In genomic region chr12:19095331-19095730, GRCh38 we compare ENCODE assay signal across 26 cellular contexts.
"Had no signal": no experiment of that assay in that cellular context is flagged by ENCODE, and none has a peak within 500 bp of the region (broad histone marks: within the 10 kb centered on the region; RNA-seq: fewer than 3 reads in every experiment).

No MANE protein-coding gene starts in this region.

- H3K4me3 ChIP-seq: body of pancreas, cardiac muscle cell, coronary artery, dorsolateral prefrontal cortex, gastroesophageal sphincter, spleen, tibial nerve had no signal

- ATAC-seq: activated T-helper 17 cell treated with anti-CD3 and anti-CD28 coated beads, Interleukin-2, amount 50 U/mL, for 72 hours; body of pancreas; effector memory CD8-positive, alpha-beta T cell; gastroesophageal sphincter; natural killer cell treated with Interleukin-12 subunit alpha and Interleukin-12 subunit beta and Interleukin-15 and Interleukin-18, amount 100 ng/mL, for 72 hours; WTC11 had no signal

- H3K9me3 Mint-ChIP-seq: activated CD4-positive, alpha-beta memory T cell treated with anti-CD3 and anti-CD28 coated beads, Interleukin-2, amount 10 ng/mL, durations not matched to agents 7 days and 5 days; activated CD4-positive, alpha-beta T cell treated with anti-CD3 and anti-CD28 coated beads, Interleukin-2, amount 10 ng/mL, durations not matched to agents 7 days and 5 days; activated T-cell treated with anti-CD3 and anti-CD28 coated beads, Interleukin-2, amount 50 U/mL, for 24 hours; activated T-helper 17 cell treated with anti-CD3 and anti-CD28 coated beads, Interleukin-2, amount 50 U/mL, for 72 hours; effector memory CD8-positive, alpha-beta T cell; natural killer cell treated with Interleukin-12 subunit alpha and Interleukin-12 subunit beta and Interleukin-15 and Interleukin-18, amount 100 ng/mL, for 72 hours had no signal

- H3K27me3 ChIP-seq: body of pancreas, gastroesophageal sphincter, spleen, tibial nerve had no signal

- H3K4me1 ChIP-seq: gastroesophageal sphincter, spleen had no signal

- H3K36me3 Mint-ChIP-seq: natural killer cell treated with Interleukin-12 subunit alpha and Interleukin-12 subunit beta and Interleukin-15 and Interleukin-18, amount 100 ng/mL, for 72 hours; WTC11 had no signal

- H3K9me3 ChIP-seq: body of pancreas, gastroesophageal sphincter, spleen, tibial nerve had no signal

- H3K4me1 Mint-ChIP-seq: activated CD4-positive, alpha-beta memory T cell treated with anti-CD3 and anti-CD28 coated beads, Interleukin-2, amount 10 ng/mL, durations not matched to agents 7 days and 5 days; activated CD4-positive, alpha-beta T cell treated with anti-CD3 and anti-CD28 coated beads, Interleukin-2, amount 10 ng/mL, durations not matched to agents 7 days and 5 days; activated T-helper 17 cell treated with anti-CD3 and anti-CD28 coated beads, Interleukin-2, amount 50 U/mL, for 72 hours had no signal

- H3K27ac ChIP-seq: body of pancreas, cardiac muscle cell, coronary artery, dorsolateral prefrontal cortex, gastroesophageal sphincter, spleen, tibial nerve had no signal

- H3K4me3 Mint-ChIP-seq: activated CD4-positive, alpha-beta memory T cell treated with anti-CD3 and anti-CD28 coated beads, Interleukin-2, amount 10 ng/mL, durations not matched to agents 7 days and 5 days; activated CD4-positive, alpha-beta T cell treated with anti-CD3 and anti-CD28 coated beads, Interleukin-2, amount 10 ng/mL, durations not matched to agents 7 days and 5 days; activated T-cell treated with anti-CD3 and anti-CD28 coated beads, Interleukin-2, amount 50 U/mL, for 24 hours; activated T-helper 17 cell treated with anti-CD3 and anti-CD28 coated beads, Interleukin-2, amount 50 U/mL, for 72 hours; effector memory CD8-positive, alpha-beta T cell; natural killer cell treated with Interleukin-12 subunit alpha and Interleukin-12 subunit beta and Interleukin-15 and Interleukin-18, amount 100 ng/mL, for 72 hours; WTC11 had no signal

- DNase-seq: activated CD4-positive, alpha-beta memory T cell treated with anti-CD3 and anti-CD28 coated beads, Interleukin-2, amount 10 ng/mL, durations not matched to agents 7 days and 5 days; activated CD4-positive, alpha-beta T cell treated with anti-CD3 and anti-CD28 coated beads for 1 hour; activated CD4-positive, alpha-beta T cell treated with anti-CD3 and anti-CD28 coated beads, Interleukin-2, amount 10 ng/mL, durations not matched to agents 7 days and 5 days; activated CD8-positive, alpha-beta memory T cell treated with anti-CD3 and anti-CD28 coated beads, Interleukin-2, amount 50 U/mL, for 48 hours; activated gamma-delta T cell treated with Interleukin-2 at 50 U/mL for 16 hours; activated naive CD4-positive, alpha-beta T cell treated with anti-CD3 and anti-CD28 coated beads, Interleukin-2, amount 50 U/mL, for 16 hours; activated T-cell treated with anti-CD3 and anti-CD28 coated beads, Interleukin-2, amount 50 U/mL, for 24 hours; amygdala; body of pancreas; cerebellar nuclear complex; dorsolateral prefrontal cortex; effector memory CD8-positive, alpha-beta T cell; erythroblast; hippocampal formation; posterior cingulate gyrus; right cardiac atrium; spleen; stimulated activated naive CD4-positive, alpha-beta T cell treated with Interleukin-2 at 50 U/mL for 16 hours; T-helper 2 cell had no signal

- H3K27ac Mint-ChIP-seq: activated CD4-positive, alpha-beta memory T cell treated with anti-CD3 and anti-CD28 coated beads, Interleukin-2, amount 10 ng/mL, durations not matched to agents 7 days and 5 days; activated CD4-positive, alpha-beta T cell treated with anti-CD3 and anti-CD28 coated beads, Interleukin-2, amount 10 ng/mL, durations not matched to agents 7 days and 5 days; activated T-cell treated with anti-CD3 and anti-CD28 coated beads, Interleukin-2, amount 50 U/mL, for 24 hours; activated T-helper 17 cell treated with anti-CD3 and anti-CD28 coated beads, Interleukin-2, amount 50 U/mL, for 72 hours; effector memory CD8-positive, alpha-beta T cell; natural killer cell treated with Interleukin-12 subunit alpha and Interleukin-12 subunit beta and Interleukin-15 and Interleukin-18, amount 100 ng/mL, for 72 hours; WTC11 had no signal

- H3K27me3 Mint-ChIP-seq: activated CD4-positive, alpha-beta T cell treated with anti-CD3 and anti-CD28 coated beads, Interleukin-2, amount 10 ng/mL, durations not matched to agents 7 days and 5 days; activated T-cell treated with anti-CD3 and anti-CD28 coated beads, Interleukin-2, amount 50 U/mL, for 24 hours; activated T-helper 17 cell treated with anti-CD3 and anti-CD28 coated beads, Interleukin-2, amount 50 U/mL, for 72 hours; effector memory CD8-positive, alpha-beta T cell; natural killer cell treated with Interleukin-12 subunit alpha and Interleukin-12 subunit beta and Interleukin-15 and Interleukin-18, amount 100 ng/mL, for 72 hours had no signal

- H3K36me3 ChIP-seq: cardiac muscle cell, gastroesophageal sphincter, spleen, tibial nerve had no signal
